Comparison of ENCODE assay signal across 19 cellular contexts in the genomic region with DNA sequence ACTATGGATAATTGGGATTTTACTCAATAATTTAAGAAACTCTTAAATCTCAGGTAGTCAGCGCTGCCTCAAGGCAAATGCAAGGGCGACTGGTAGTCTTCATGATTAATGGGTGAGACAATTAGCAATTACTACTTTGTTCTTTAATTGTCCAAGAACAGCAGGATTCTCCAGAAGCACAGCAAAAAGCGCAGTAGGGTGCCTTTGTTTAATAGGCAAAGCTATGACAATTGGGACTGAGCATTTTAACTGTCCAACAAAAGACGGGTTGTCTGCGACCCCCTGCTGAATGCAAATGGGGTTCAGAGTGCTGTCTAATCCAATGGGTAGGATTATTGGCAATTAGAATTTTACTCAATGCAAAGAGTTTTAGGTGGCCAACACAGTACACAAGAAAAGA. TPM values are rescaled to one million over a fixed set of nuclear protein-coding genes. Genes with fewer than 3 reads are reported as not detected.
DNase-seq lines count a peak whose midpoint lies in the region; ATAC-seq, FAIRE-seq and TF ChIP-seq lines count a peak whose summit lies in the region.
"Had no signal": no experiment of that assay in that cellular context is flagged by ENCODE, and none has a peak within 500 bp of the region (broad histone marks: within the 10 kb centered on the region; RNA-seq: fewer than 3 reads in every experiment).

No MANE protein-coding gene starts in this region.

- no peak overlapping the region for H2BK12ac ChIP-seq in mesenchymal stem cell (ENCODE audit: low read length in 2 of 2)

- H3K79me2 ChIP-seq in K562 (ENCODE audit: control insufficient read depth, insufficient read depth, low read length): peaks cover 84% of the 10 kb centered on the region

- no peak for TF ChIP-seq POLR2A in K562 (conservative IDR thresholded peaks at IDR 0.05)
- TF ChIP-seq POLR2A in tibial nerve (IDR thresholded peaks at IDR 0.05): no peak

- intact Hi-C loops in K562 (cut with micrococcal nuclease): no loop called here

- no peak overlapping the region for H3K27ac ChIP-seq in BLaER1 treated with 17β-estradiol and CSF1 and Interleukin-3, amounts not matched to agents 10 nM and 100 nM
- H3K27ac ChIP-seq in K562 (ENCODE audit: extremely low read depth, low read depth, low read length): no peak overlapping the region
- H3K27ac ChIP-seq in mesenchymal stem cell (ENCODE audit: low read length, poor library complexity, severe bottlenecking): no peak overlapping the region
- no peak overlapping the region for H3K27ac ChIP-seq in tibial nerve
- H3K27ac ChIP-seq: gastroesophageal sphincter had no signal

- no peak overlapping the region for H2BK15ac ChIP-seq in mesenchymal stem cell (ENCODE audit: low read depth, poor library complexity, severe bottlenecking)

- H3K18ac ChIP-seq in mesenchymal stem cell (ENCODE audit: low read depth in 1 of 2, low read length in 2 of 2): no peak overlapping the region

- CTCF ChIA-PET in HEK293T (lab: Yijun Ruan, JAX) (no interaction called here), K562 (lab: Yijun Ruan, JAX; ENCODE audit: low intra/inter-chr PET ratio) (no interaction called here)

- no peak for FAIRE-seq in K562 (lab: Jason Lieb, UNC)

- H2AFZ ChIP-seq in K562 (ENCODE audit: low read depth, low read length) (no peak overlapping the region), mesenchymal stem cell (ENCODE audit: low read depth, low read length) (no peak overlapping the region)

- BruUV-seq in K562 (replicated peaks; lab: Mats Ljungman, UMichigan): TSS peak; percentile 2

- POLR2A ChIA-PET in HEK293T (lab: Yijun Ruan, JAX): interaction anchor here (0.8 to 3.8 kb wide), 7 partner anchors 8 to 402 kb away, joined by 3 to 25 read pairs (median 4); no protein-coding TSS in a partner anchor
- POLR2A ChIA-PET in K562 (lab: Yijun Ruan, JAX): no interaction called here

- peaks cover 61 to 68% (median 64%) of the 10 kb centered on the region in 11 experiments for H4K20me1 ChIP-seq in BLaER1 treated with 17β-estradiol and CSF1 and Interleukin-3, amounts not matched to agents 10 nM and 100 nM
- peaks cover 37% of the 10 kb centered on the region for H4K20me1 ChIP-seq in K562 (replicated peaks; ENCODE audit: control insufficient read depth, insufficient read depth, low read length)

- TF ChIP-seq RAD21 in K562 (CRISPR knock-in tag; conservative IDR thresholded peaks at IDR 0.05 in 1 of 2, IDR thresholded peaks at IDR 0.05 in 1 of 2): no peak

- TF ChIP-seq EP300 in K562 (IDR thresholded peaks at IDR 0.05; ENCODE audit: low read length) (no peak), tibial nerve (IDR thresholded peaks at IDR 0.05) (no peak)

- no peak overlapping the region for H3K23ac ChIP-seq in mesenchymal stem cell (ENCODE audit: low read length in 2 of 2)

- TF ChIP-seq CTCF in K562 (IDR thresholded peaks at IDR 0.05 in 2 of 3, conservative IDR thresholded peaks at IDR 0.05 in 1 of 3; ENCODE audit: insufficient read depth in 2 of 3, low read depth in 1 of 3, low read length in 3 of 3): no peak
- TF ChIP-seq CTCF in tibial nerve (IDR thresholded peaks at IDR 0.05): no peak

- H3K36me3 ChIP-seq in BLaER1 treated with 17β-estradiol and CSF1 and Interleukin-3, amounts not matched to agents 10 nM and 100 nM: peaks cover 11 to 53% (median 38%) of the 10 kb centered on the region in 11 experiments; a peak in 21 of 22 replicates
- H3K36me3 ChIP-seq in K562 (ENCODE audit: control insufficient read depth, insufficient read depth, low read length): peaks cover 41% of the 10 kb centered on the region; the same call in 2 of the 3 replicates
- H3K36me3 ChIP-seq in mesenchymal stem cell (ENCODE audit: control insufficient read depth in 1 of 2, insufficient read depth in 2 of 2, low read depth in 1 of 2, low read length in 2 of 2): peaks cover 0 to 18% of the 10 kb centered on the region in 2 experiments
- no peaks in the 10 kb centered on the region for H3K36me3 ChIP-seq in tibial nerve
- H3K36me3 ChIP-seq: gastroesophageal sphincter had no signal

- H2BK5ac ChIP-seq in mesenchymal stem cell (ENCODE audit: low read depth, low read length, poor library complexity, severe bottlenecking): no peak overlapping the region

- H3K4me3 ChIP-seq in BLaER1 treated with 17β-estradiol and CSF1 and Interleukin-3, amounts not matched to agents 10 nM and 100 nM: peak overlapping the region; percentile 36 to 85 (median 80)
- H3K4me3 ChIP-seq in K562: peak overlapping the region; percentile 34
- peak overlapping the region in 1 of 2 experiments; percentile 58 for H3K4me3 ChIP-seq in mesenchymal stem cell (ENCODE audit: insufficient read depth in 1 of 2, low read depth in 1 of 2, low read length in 2 of 2)
- peak overlapping the region in 1 of 4 donors; percentile 7 for H3K4me3 ChIP-seq in tibial nerve
- H3K4me3 ChIP-seq: gastroesophageal sphincter, lung had no signal

- no peak overlapping the region for H3K4ac ChIP-seq in mesenchymal stem cell (ENCODE audit: low read depth in 1 of 2, low read length in 2 of 2)

- H2AK5ac ChIP-seq in mesenchymal stem cell (ENCODE audit: low read length, severe bottlenecking): no peak overlapping the region

- H2BK120ac ChIP-seq in mesenchymal stem cell (ENCODE audit: low read depth, low read length): no peak overlapping the region

- peak overlapping the region; percentile 61 to 85 (median 76) for H3K4me2 ChIP-seq in BLaER1 treated with 17β-estradiol and CSF1 and Interleukin-3, amounts not matched to agents 10 nM and 100 nM
- H3K4me2 ChIP-seq in K562 (ENCODE audit: insufficient read depth, low read length) (peak overlapping the region; percentile 70), mesenchymal stem cell (ENCODE audit: low read length, poor library complexity, severe bottlenecking) (no peak overlapping the region)

- 7% methylated on average over 5 of the region's 5 CpGs for WGBS in K562 (ENCODE audit: insufficient coverage, low coverage, missing lambda C conversion rate)
- 91% methylated on average over 3 of the region's 5 CpGs for WGBS in mesenchymal stem cell
- 35 to 60% methylated on average over 5 of the region's 5 CpGs for WGBS in tibial nerve, 2 donors

- H3K9me3 ChIP-seq in BLaER1 treated with 17β-estradiol and CSF1 and Interleukin-3, amounts not matched to agents 10 nM and 100 nM (replicated peaks in 1 of 11): peaks cover 0 to 7% (median 0%) of the 10 kb centered on the region in 11 experiments; a peak in 2 of 22 replicates
- no peaks in the 10 kb centered on the region for H3K9me3 ChIP-seq in K562 (replicated peaks; ENCODE audit: control insufficient read depth, insufficient read depth, low read depth, low read length)
- no peaks in the 10 kb centered on the region for H3K9me3 ChIP-seq in mesenchymal stem cell (ENCODE audit: control insufficient read depth, low read length)
- no peaks in the 10 kb centered on the region for H3K9me3 ChIP-seq in tibial nerve
- H3K9me3 ChIP-seq: gastroesophageal sphincter had no signal

- no peak overlapping the region for H3K14ac ChIP-seq in mesenchymal stem cell (ENCODE audit: low read length in 2 of 2)

- no peaks in the 10 kb centered on the region for H3K79me1 ChIP-seq in mesenchymal stem cell (replicated peaks; ENCODE audit: low read length, poor library complexity, severe bottlenecking)

- peak overlapping the region in 6 of 11 experiments; percentile 15 to 40 (median 30); a peak in 4 of 22 replicates for H3K9ac ChIP-seq in BLaER1 treated with 17β-estradiol and CSF1 and Interleukin-3, amounts not matched to agents 10 nM and 100 nM
- no peak overlapping the region for H3K9ac ChIP-seq in K562 (ENCODE audit: insufficient read depth in 1 of 2, low read depth in 2 of 2, low read length in 2 of 2)
- H3K9ac ChIP-seq in mesenchymal stem cell (ENCODE audit: low read length): peak overlapping the region; percentile 24

- no peaks in the 10 kb centered on the region for H3K27me3 ChIP-seq in BLaER1 treated with 17β-estradiol and CSF1 and Interleukin-3, amounts not matched to agents 10 nM and 100 nM
- H3K27me3 ChIP-seq in K562 (ENCODE audit: control insufficient read depth in 2 of 2, insufficient read depth in 2 of 2, low read length in 2 of 2) (no peaks in the 10 kb centered on the region), mesenchymal stem cell (ENCODE audit: control insufficient read depth in 1 of 2, insufficient read depth in 1 of 2, low read length in 2 of 2) (peaks cover 0 to 4% of the 10 kb centered on the region in 2 experiments), tibial nerve (no peaks in the 10 kb centered on the region)
- H3K27me3 ChIP-seq: gastroesophageal sphincter had no signal

- ATAC-seq in K562: no peak
- ATAC-seq: gastroesophageal sphincter, sciatic nerve, T-helper 17 cell, WTC11 had no signal

- DNase-seq in HEK293T (ENCODE audit: extremely low spot score) (no peak), K562 (ENCODE audit: extremely low read depth in 1 of 4, low spot score in 3 of 4) (no peak), mesenchymal stem cell (no peak), SK-N-DZ (ENCODE audit: low spot score) (no peak), tibial nerve (ENCODE audit: low spot score in 2 of 2) (no peak)
- no peak for DNase-seq in stimulated activated naive CD4-positive, alpha-beta T cell treated with Interleukin-2 at 50 U/mL for 16 hours (lab: John Stamatoyannopoulos, UW)
- no peak for DNase-seq in activated naive CD4-positive, alpha-beta T cell (lab: John Stamatoyannopoulos, UW)
- DNase-seq: activated CD8-positive, alpha-beta memory T cell treated with anti-CD3 and anti-CD28 coated beads for 24 hours; amygdala; NCI-H2227 treated with DMSO at 0.1 percent for 48 hours; NK-92 treated with Interleukin-12 subunit alpha and Interleukin-12 subunit beta, amount 100 ng/mL, for 24 hours; stimulated activated CD4-positive, alpha-beta T cell treated with anti-CD3 and anti-CD28 coated beads, Interleukin-2, amount 100 ng/mL, for 24 hours; T-helper 17 cell had no signal

- H3K9me1 ChIP-seq in K562 (ENCODE audit: control insufficient read depth, insufficient read depth, low read length): peaks cover 3% of the 10 kb centered on the region

- H4K8ac ChIP-seq in mesenchymal stem cell (ENCODE audit: low read length): no peak overlapping the region

- H4K91ac ChIP-seq in mesenchymal stem cell (ENCODE audit: low read length): no peak overlapping the region

- peaks cover 23 to 49% (median 28%) of the 10 kb centered on the region in 10 experiments; a peak in 18 of 20 replicates for H3K4me1 ChIP-seq in BLaER1 treated with 17β-estradiol and CSF1 and Interleukin-3, amounts not matched to agents 10 nM and 100 nM
- H3K4me1 ChIP-seq in K562 (replicated peaks in 1 of 2; ENCODE audit: control insufficient read depth in 2 of 2, insufficient read depth in 2 of 2, low read length in 2 of 2): no peaks in the 10 kb centered on the region; a peak in 1 of 5 replicates
- H3K4me1 ChIP-seq in mesenchymal stem cell (ENCODE audit: control insufficient read depth, insufficient read depth, low read depth, low read length): no peaks in the 10 kb centered on the region
- H3K4me1 ChIP-seq in tibial nerve: peaks cover 0 to 15% (median 0%) of the 10 kb centered on the region in 4 donors

- in situ Hi-C loops in K562 (cut with MboI): no loop called here

RNA-seq across cellular contexts. Expression of a gene that starts 3.5 kb away (rescaled TPM):
- total RNA-seq in K562 (2011; cell fraction: chromatin; rRNA removed; ENCODE audit: low replicate concordance): 661 and 2,130 TPM in 2 replicates
- total RNA-seq in K562 (2011; cell fraction: nucleolus; rRNA removed): 322 and 478 TPM in 2 replicates
- total RNA-seq in K562 (2011; cell fraction: nucleoplasm; rRNA removed): 1,154 and 2,123 TPM in 2 replicates
- 22.4 and 25.0 TPM in 2 replicates for total RNA-seq in K562 (2014; rRNA removed)
- 53.6 and 55.5 TPM in 2 replicates for total RNA-seq in K562 (2014; rRNA removed; fragmentation: Illumina TruSeq; extraction: Trizol)
- 48.7 and 51.6 TPM in 2 replicates for total RNA-seq in K562 (2015; rRNA removed; fragmentation: Illumina TruSeq; extraction: Trizol)
- total RNA-seq in K562 (2021): 63.6 and 72.5 TPM in 2 replicates
- polyA plus RNA-seq in K562 (2011; rRNA removed): 160 and 206 TPM in 2 replicates
- polyA plus RNA-seq in K562 (2011; cell fraction: cytosol; rRNA removed): 3.0 and 11.3 TPM in 2 replicates
- 643 and 1,009 TPM in 2 replicates for polyA plus RNA-seq in K562 (2011; cell fraction: nucleus; rRNA removed)
- polyA plus RNA-seq in K562 (2012): 66.7 and 133 TPM in 2 replicates
- polyA plus RNA-seq in K562 (2014; fragmentation: Illumina TruSeq; extraction: Trizol): 104 and 127 TPM in 2 replicates
- 10 to 100 TPM; 22.9 to 23.0 TPM for polyA plus RNA-seq in K562 (2014; fragmentation: Nextera tagmentation; extraction: Ambion mirVana)
- polyA plus RNA-seq in K562 (2014; rRNA removed): 120 and 130 TPM in 2 replicates
- 175 and 222 TPM in 2 replicates for polyA minus RNA-seq in K562 (2011; rRNA and poly(A)+ RNA removed)
- polyA minus RNA-seq in K562 (2011; cell fraction: cytosol; rRNA and poly(A)+ RNA removed): 12.2 and 12.4 TPM in 2 replicates
- polyA minus RNA-seq in K562 (2011; cell fraction: nucleus; rRNA and poly(A)+ RNA removed): 287 and 466 TPM in 2 replicates
- not detected for polyA plus RNA-seq in mesenchymal stem cell (2013, experiment 1 of 2)
- not detected for polyA plus RNA-seq in mesenchymal stem cell (2013, experiment 2 of 2)
- 2.7 TPM in 2 replicates for polyA plus RNA-seq in SK-N-DZ (2014; cell fraction: cytosol; rRNA removed)
- polyA plus RNA-seq in SK-N-DZ (2014; cell fraction: nucleus; rRNA removed): 605 and 803 TPM in 2 replicates
- total RNA-seq in tibial nerve: 100 to 1,000 TPM in 2 of 4 donors, 10 to 100 TPM in 1, 1 to 10 TPM in 1; 5.5 to 502 (median 219) TPM
- total RNA-seq: chondrocyte, T-helper 17 cell had no signal

Comparison
In these comparisons a context has a peak if more than half of its experiments do, and no peak if none do; other contexts are left out.
1. H3K9ac ChIP-seq: peak in BLaER1 treated with 17β-estradiol and CSF1 and Interleukin-3, amounts not matched to agents 10 nM and 100 nM (6 of 11) and mesenchymal stem cell (single experiment); none in K562 (0 of 2).